36 cellular contexts compared by ENCODE assay signal in genomic region chr2:15412309-15412708, GRCh38.
"Had no signal": no experiment of that assay in that cellular context is flagged by ENCODE, and none has a peak within 500 bp of the region (broad histone marks: within the 10 kb centered on the region; RNA-seq: fewer than 3 reads in every experiment).

No MANE protein-coding gene starts in this region.

- H3K27me3 ChIP-seq: adrenal gland, body of pancreas, esophagus muscularis mucosa, foreskin keratinocyte, gastrocnemius medialis had no signal

- ATAC-seq: activated CD4-positive, CD25-positive, alpha-beta regulatory T cell treated with anti-CD3 and anti-CD28 coated beads, Interleukin-2, amount 50 U/mL, for 24 hours; activated CD8-positive, alpha-beta T cell treated with anti-CD3 and anti-CD28 coated beads for 36 hours; activated naive CD8-positive, alpha-beta T cell treated with anti-CD3 and anti-CD28 coated beads, Interleukin-2, amount 50 U/mL, for 24 hours; body of pancreas; effector memory CD8-positive, alpha-beta T cell; foreskin keratinocyte; T-helper 17 cell had no signal

- H3K4me1 Mint-ChIP-seq: activated B cell treated with CpG ODN at 0.5 μM for 24 hours; activated naive CD4-positive, alpha-beta T cell treated with anti-CD3 and anti-CD28 coated beads, Interleukin-2, amount 50 U/mL, for 24 hours; activated naive CD8-positive, alpha-beta T cell treated with anti-CD3 and anti-CD28 coated beads for 36 hours; activated naive CD8-positive, alpha-beta T cell treated with anti-CD3 and anti-CD28 coated beads, Interleukin-2, amount 50 U/mL, for 24 hours had no signal

- H3K4me3 ChIP-seq: adrenal gland, body of pancreas, esophagus muscularis mucosa, gastrocnemius medialis had no signal

- H3K27me3 Mint-ChIP-seq: activated B cell treated with CpG ODN at 0.5 μM for 24 hours; activated CD8-positive, alpha-beta T cell treated with anti-CD3 and anti-CD28 coated beads for 36 hours; activated naive CD4-positive, alpha-beta T cell treated with anti-CD3 and anti-CD28 coated beads, Interleukin-2, amount 50 U/mL, for 24 hours; activated naive CD8-positive, alpha-beta T cell treated with anti-CD3 and anti-CD28 coated beads for 36 hours; activated naive CD8-positive, alpha-beta T cell treated with anti-CD3 and anti-CD28 coated beads, Interleukin-2, amount 50 U/mL, for 24 hours; effector memory CD8-positive, alpha-beta T cell; T-helper 17 cell had no signal

- DNase-seq: activated B cell treated with CpG ODN at 0.5 μM for 24 hours; activated CD4-positive, alpha-beta T cell treated with anti-CD3 and anti-CD28 coated beads for 48 hours; activated CD4-positive, alpha-beta T cell treated with anti-CD3 and anti-CD28 coated beads, Interleukin-2, amount 50 U/mL, for 1 hour; activated CD4-positive, alpha-beta T cell treated with anti-CD3 and anti-CD28 coated beads, Interleukin-2, amount 50 U/mL, for 48 hours; activated CD8-positive, alpha-beta memory T cell treated with anti-CD3 and anti-CD28 coated beads for 24 hours; activated CD8-positive, alpha-beta T cell treated with anti-CD3 and anti-CD28 coated beads for 36 hours; activated effector memory CD4-positive, alpha-beta T cell treated with anti-CD3 and anti-CD28 coated beads, Interleukin-2, amount 50 U/mL, for 16 hours; activated naive CD4-positive, alpha-beta T cell treated with anti-CD3 and anti-CD28 coated beads for 36 hours; activated naive CD8-positive, alpha-beta T cell treated with anti-CD3 and anti-CD28 coated beads for 36 hours; activated naive CD8-positive, alpha-beta T cell treated with anti-CD3 and anti-CD28 coated beads, Interleukin-2, amount 50 U/mL, for 24 hours; activated T-cell treated with anti-CD3 and anti-CD28 coated beads, Interleukin-2, amount 50 U/mL, for 1 hour; activated T-cell treated with anti-CD3 and anti-CD28 coated beads, Interleukin-2, amount 50 U/mL, for 48 hours; adrenal gland; amygdala; aorta; body of pancreas; caudate nucleus; cortex of kidney; dermis blood vessel endothelial cell; effector CD4-positive, alpha-beta T cell; effector memory CD8-positive, alpha-beta T cell; erythroblast; foreskin keratinocyte; gastrocnemius medialis; head of caudate nucleus; T-helper 1 cell; T-helper 17 cell; T1000; WERI-Rb-1 had no signal

- H3K27ac ChIP-seq: adrenal gland, body of pancreas, esophagus muscularis mucosa, foreskin keratinocyte, WERI-Rb-1 had no signal

- H3K9me3 ChIP-seq: adrenal gland, body of pancreas, esophagus muscularis mucosa, gastrocnemius medialis had no signal

- H3K36me3 ChIP-seq: gastrocnemius medialis had no signal

- H3K9me3 Mint-ChIP-seq: activated B cell treated with CpG ODN at 0.5 μM for 24 hours; activated CD8-positive, alpha-beta T cell treated with anti-CD3 and anti-CD28 coated beads for 36 hours; activated naive CD4-positive, alpha-beta T cell treated with anti-CD3 and anti-CD28 coated beads for 36 hours; activated naive CD4-positive, alpha-beta T cell treated with anti-CD3 and anti-CD28 coated beads, Interleukin-2, amount 50 U/mL, for 24 hours; activated naive CD8-positive, alpha-beta T cell treated with anti-CD3 and anti-CD28 coated beads for 36 hours; activated naive CD8-positive, alpha-beta T cell treated with anti-CD3 and anti-CD28 coated beads, Interleukin-2, amount 50 U/mL, for 24 hours; activated T-helper 1 cell treated with anti-CD3 and anti-CD28 coated beads, Interleukin-12 subunit alpha, Interleukin-12 subunit beta, Interleukin-2, Interleukin-4 antibody, amounts not matched to agents 30 ng/mL and 10 ng/mL and 1 ng/mL, durations not matched to agents 14 hours and 24 hours and 36 hours; activated T-helper 2 cell treated with anti-CD3 and anti-CD28 coated beads, Interferon-gamma antibody, Interleukin-2, Interleukin-4, amounts not matched to agents 10 μg/mL and 5 μg/mL and 100 μg/mL, durations not matched to agents 14 hours and 24 hours and 36 hours; effector memory CD8-positive, alpha-beta T cell; T-helper 2 cell treated with Interferon-gamma antibody and Interleukin-4, amounts not matched to agents 5 μg/mL and 100 μg/mL, for 36 hours had no signal

- H3K27ac Mint-ChIP-seq: activated B cell treated with CpG ODN at 0.5 μM for 24 hours; activated CD8-positive, alpha-beta T cell treated with anti-CD3 and anti-CD28 coated beads for 36 hours; activated naive CD4-positive, alpha-beta T cell treated with anti-CD3 and anti-CD28 coated beads for 36 hours; activated naive CD4-positive, alpha-beta T cell treated with anti-CD3 and anti-CD28 coated beads, Interleukin-2, amount 50 U/mL, for 24 hours; activated naive CD8-positive, alpha-beta T cell treated with anti-CD3 and anti-CD28 coated beads for 36 hours; activated naive CD8-positive, alpha-beta T cell treated with anti-CD3 and anti-CD28 coated beads, Interleukin-2, amount 50 U/mL, for 24 hours; activated T-helper 1 cell treated with anti-CD3 and anti-CD28 coated beads, Interleukin-12 subunit alpha, Interleukin-12 subunit beta, Interleukin-2, Interleukin-4 antibody, amounts not matched to agents 30 ng/mL and 10 ng/mL and 1 ng/mL, durations not matched to agents 14 hours and 24 hours and 36 hours; activated T-helper 2 cell treated with anti-CD3 and anti-CD28 coated beads, Interferon-gamma antibody, Interleukin-2, Interleukin-4, amounts not matched to agents 10 μg/mL and 5 μg/mL and 100 μg/mL, durations not matched to agents 14 hours and 24 hours and 36 hours; effector memory CD8-positive, alpha-beta T cell; T-helper 17 cell; T-helper 2 cell treated with Interferon-gamma antibody and Interleukin-4, amounts not matched to agents 5 μg/mL and 100 μg/mL, for 36 hours had no signal

- FAIRE-seq: colon had no signal

- H3K4me3 Mint-ChIP-seq: activated B cell treated with CpG ODN at 0.5 μM for 24 hours; activated CD8-positive, alpha-beta T cell treated with anti-CD3 and anti-CD28 coated beads for 36 hours; activated naive CD4-positive, alpha-beta T cell treated with anti-CD3 and anti-CD28 coated beads for 36 hours; activated naive CD4-positive, alpha-beta T cell treated with anti-CD3 and anti-CD28 coated beads, Interleukin-2, amount 50 U/mL, for 24 hours; activated naive CD8-positive, alpha-beta T cell treated with anti-CD3 and anti-CD28 coated beads for 36 hours; activated naive CD8-positive, alpha-beta T cell treated with anti-CD3 and anti-CD28 coated beads, Interleukin-2, amount 50 U/mL, for 24 hours; activated T-helper 1 cell treated with anti-CD3 and anti-CD28 coated beads, Interleukin-12 subunit alpha, Interleukin-12 subunit beta, Interleukin-2, Interleukin-4 antibody, amounts not matched to agents 30 ng/mL and 10 ng/mL and 1 ng/mL, durations not matched to agents 14 hours and 24 hours and 36 hours; effector memory CD8-positive, alpha-beta T cell; T-helper 17 cell; T-helper 2 cell treated with Interferon-gamma antibody and Interleukin-4, amounts not matched to agents 5 μg/mL and 100 μg/mL, for 36 hours had no signal

- H3K4me1 ChIP-seq: adrenal gland, body of pancreas, esophagus muscularis mucosa, foreskin keratinocyte had no signal
